8 cellular contexts compared by ENCODE assay signal in genomic region chr2:10120938-10121574, GRCh38. TPM values are rescaled to one million over a fixed set of nuclear protein-coding genes. Genes with fewer than 3 reads are reported as not detected.
DNase-seq lines count a peak whose midpoint lies in the region; ATAC-seq and TF ChIP-seq lines count a peak whose summit lies in the region.

No MANE protein-coding gene starts in this region.

- no peaks in the 10 kb centered on the region for H3K9me3 Mint-ChIP-seq in activated T-helper 1 cell treated with anti-CD3 and anti-CD28 coated beads, Interleukin-12 subunit alpha, Interleukin-12 subunit beta, Interleukin-2, Interleukin-4 antibody, amounts not matched to agents 30 ng/mL and 10 ng/mL and 1 ng/mL, durations not matched to agents 14 hours and 24 hours and 36 hours

- no peaks in the 10 kb centered on the region for H3K36me3 ChIP-seq in thoracic aorta

- H3K27me3 Mint-ChIP-seq in activated T-helper 1 cell treated with anti-CD3 and anti-CD28 coated beads, Interleukin-12 subunit alpha, Interleukin-12 subunit beta, Interleukin-2, Interleukin-4 antibody, amounts not matched to agents 30 ng/mL and 10 ng/mL and 1 ng/mL, durations not matched to agents 14 hours and 24 hours and 36 hours (ENCODE audit: insufficient read depth), result no peaks in the 10 kb centered on the region

- peak overlapping the region; percentile 99 for H3K4me3 Mint-ChIP-seq in activated T-helper 1 cell treated with anti-CD3 and anti-CD28 coated beads, Interleukin-12 subunit alpha, Interleukin-12 subunit beta, Interleukin-2, Interleukin-4 antibody, amounts not matched to agents 30 ng/mL and 10 ng/mL and 1 ng/mL, durations not matched to agents 14 hours and 24 hours and 36 hours

- peak overlapping the region; percentile 91 for H3K4me3 ChIP-seq in Jurkat, Clone E6-1 (ENCODE audit: low read length)
- peak overlapping the region; percentile 82 for H3K4me3 ChIP-seq in thoracic aorta

- H3K9me3 ChIP-seq in thoracic aorta, result no peaks in the 10 kb centered on the region

- intact Hi-C loops in activated T-helper 1 cell treated with anti-CD3 and anti-CD28 coated beads, Interleukin-12 subunit alpha, Interleukin-12 subunit beta, Interleukin-2, Interleukin-4 antibody, amounts not matched to agents 30 ng/mL and 10 ng/mL and 1 ng/mL, durations not matched to agents 14 hours and 24 hours and 36 hours (cut with micrococcal nuclease), result loop anchor here (1.0 to 5.0 kb wide), 9 partner anchors 40 to 698 kb away; partner anchors contain the start of genes CPSF3, GRHL1, HPCAL1 and ITGB1BP1

- peak overlapping the region; percentile 43 to 64 for H3K27ac ChIP-seq in thoracic aorta

- peak overlapping the region; percentile 100 for H3K27ac Mint-ChIP-seq in activated T-helper 1 cell treated with anti-CD3 and anti-CD28 coated beads, Interleukin-12 subunit alpha, Interleukin-12 subunit beta, Interleukin-2, Interleukin-4 antibody, amounts not matched to agents 30 ng/mL and 10 ng/mL and 1 ng/mL, durations not matched to agents 14 hours and 24 hours and 36 hours

- peaks cover 21 to 32% of the 10 kb centered on the region in 2 donors for H3K4me1 ChIP-seq in thoracic aorta (ENCODE audit: control insufficient read depth in 1 of 2, low read depth in 2 of 2)

- peaks cover 52% of the 10 kb centered on the region for H3K4me1 Mint-ChIP-seq in activated T-helper 1 cell treated with anti-CD3 and anti-CD28 coated beads, Interleukin-12 subunit alpha, Interleukin-12 subunit beta, Interleukin-2, Interleukin-4 antibody, amounts not matched to agents 30 ng/mL and 10 ng/mL and 1 ng/mL, durations not matched to agents 14 hours and 24 hours and 36 hours (ENCODE audit: low read depth)

- TF ChIP-seq CTCF in thoracic aorta (IDR thresholded peaks at IDR 0.05), result no peak

- no peaks in the 10 kb centered on the region for H3K27me3 ChIP-seq in thoracic aorta (replicated peaks; ENCODE audit: insufficient read depth)

- ATAC-seq in thoracic aorta (ENCODE audit: insufficient number of reproducible peaks, low FRiP score, low read depth), result no peak
- no peak for ATAC-seq in GM21723 (IDR thresholded peaks at IDR 0.05; ENCODE audit: unreplicated experiment)
- ATAC-seq in HG03280 (IDR thresholded peaks at IDR 0.05; ENCODE audit: unreplicated experiment), result no peak

- peaks cover 29% of the 10 kb centered on the region for H3K36me3 Mint-ChIP-seq in activated T-helper 1 cell treated with anti-CD3 and anti-CD28 coated beads, Interleukin-12 subunit alpha, Interleukin-12 subunit beta, Interleukin-2, Interleukin-4 antibody, amounts not matched to agents 30 ng/mL and 10 ng/mL and 1 ng/mL, durations not matched to agents 14 hours and 24 hours and 36 hours (ENCODE audit: low read depth)

- DNase-seq in EH (ENCODE audit: low read depth) (peak; percentile 44), iris pigment epithelial cell (ENCODE audit: low read depth) (peak; percentile 45), thoracic aorta (ENCODE audit: low spot score) (no peak), AML-193 (lab: John Stamatoyannopoulos, UW) (no peak)
- no peak for DNase-seq in Jurkat, Clone E6-1 (ENCODE audit: low read depth, low spot score)
- DNase-seq in activated T-helper 1 cell treated with anti-CD3 and anti-CD28 coated beads, Interleukin-12 subunit alpha, Interleukin-12 subunit beta, Interleukin-2, Interleukin-4 antibody, amounts not matched to agents 30 ng/mL and 10 ng/mL and 1 ng/mL, durations not matched to agents 14 hours and 24 hours and 36 hours (ENCODE audit: low spot score), result no peak

RNA-seq across cellular contexts. Expression of gene RRM2, which starts 1.5 kb away (rescaled TPM):
- 564 TPM for polyA plus RNA-seq in Jurkat, Clone E6-1 (2012; ENCODE audit: insufficient read depth, insufficient read length)
- total RNA-seq in activated T-helper 1 cell treated with anti-CD3 and anti-CD28 coated beads, Interleukin-12 subunit alpha, Interleukin-12 subunit beta, Interleukin-2, Interleukin-4 antibody, amounts not matched to agents 30 ng/mL and 10 ng/mL and 1 ng/mL, durations not matched to agents 14 hours and 24 hours and 36 hours, result 328 and 351 TPM in 2 replicates
- total RNA-seq in thoracic aorta, result 1 to 10 TPM in 1 of 2 donors, under 1 TPM in 1; 0.92 to 1.2 TPM

RNA-seq across cellular contexts. Expression of gene CYS1, which starts 40.8 kb away (rescaled TPM):
- polyA plus RNA-seq in Jurkat, Clone E6-1 (2012; ENCODE audit: insufficient read depth, insufficient read length), result not detected
- total RNA-seq in activated T-helper 1 cell treated with anti-CD3 and anti-CD28 coated beads, Interleukin-12 subunit alpha, Interleukin-12 subunit beta, Interleukin-2, Interleukin-4 antibody, amounts not matched to agents 30 ng/mL and 10 ng/mL and 1 ng/mL, durations not matched to agents 14 hours and 24 hours and 36 hours, result 0.56 and 0.70 TPM in 2 replicates
- total RNA-seq in thoracic aorta, result 10 to 100 TPM; 13.5 to 26.9 TPM

Comparison
In these comparisons a context has a peak if more than half of its experiments do, and no peak if none do; other contexts are left out.
1. DNase-seq: peak in EH (single experiment) and iris pigment epithelial cell (single experiment); none in Jurkat, Clone E6-1 (single experiment), activated T-helper 1 cell treated with anti-CD3 and anti-CD28 coated beads, Interleukin-12 subunit alpha, Interleukin-12 subunit beta, Interleukin-2, Interleukin-4 antibody, amounts not matched to agents 30 ng/mL and 10 ng/mL and 1 ng/mL, durations not matched to agents 14 hours and 24 hours and 36 hours (single experiment), thoracic aorta (single experiment) and AML-193 (0 of 2).
2. RNA of gene RRM2, which starts 1.5 kb away (total RNA-seq): 328 to 351 TPM in activated T-helper 1 cell treated with anti-CD3 and anti-CD28 coated beads, Interleukin-12 subunit alpha, Interleukin-12 subunit beta, Interleukin-2, Interleukin-4 antibody, amounts not matched to agents 30 ng/mL and 10 ng/mL and 1 ng/mL, durations not matched to agents 14 hours and 24 hours and 36 hours; 0.92 to 1.2 TPM in thoracic aorta; every median in the first group is over 100 times any median in the second.